27 cellular contexts compared by ENCODE assay signal in genomic region chr17:11779906-11780305, GRCh38.
"Had no signal": no experiment of that assay in that cellular context is flagged by ENCODE, and none has a peak within 500 bp of the region (broad histone marks: within the 10 kb centered on the region; RNA-seq: fewer than 3 reads in every experiment).

No MANE protein-coding gene starts in this region.

- H3K4me3 ChIP-seq: cardiac muscle cell, SK-N-MC had no signal

- H3K27ac Mint-ChIP-seq: activated CD4-positive, alpha-beta memory T cell treated with anti-CD3 and anti-CD28 coated beads for 36 hours; activated CD4-positive, alpha-beta T cell treated with anti-CD3 and anti-CD28 coated beads, Interleukin-2, amount 10 ng/mL, durations not matched to agents 7 days and 5 days; activated naive CD8-positive, alpha-beta T cell; brain; T-cell had no signal

- H3K4me1 Mint-ChIP-seq: activated CD4-positive, alpha-beta T cell treated with anti-CD3 and anti-CD28 coated beads, Interleukin-2, amount 10 ng/mL, durations not matched to agents 7 days and 5 days; T-cell had no signal

- H3K27me3 Mint-ChIP-seq: activated CD4-positive, alpha-beta memory T cell treated with anti-CD3 and anti-CD28 coated beads for 36 hours; activated CD4-positive, alpha-beta T cell treated with anti-CD3 and anti-CD28 coated beads, Interleukin-2, amount 10 ng/mL, durations not matched to agents 7 days and 5 days; T-cell had no signal

- H3K27ac ChIP-seq: cardiac muscle cell, SK-N-MC, VCaP had no signal

- H3K4me3 Mint-ChIP-seq: activated CD4-positive, alpha-beta memory T cell treated with anti-CD3 and anti-CD28 coated beads for 36 hours; activated CD4-positive, alpha-beta T cell treated with anti-CD3 and anti-CD28 coated beads, Interleukin-2, amount 10 ng/mL, durations not matched to agents 7 days and 5 days; activated naive CD8-positive, alpha-beta T cell; activated T-cell treated with anti-CD3 and anti-CD28 coated beads, Interleukin-2, amount 50 U/mL, for 4 hours; brain; T-cell had no signal

- H3K9me3 Mint-ChIP-seq: activated T-cell treated with anti-CD3 and anti-CD28 coated beads, Interleukin-2, amount 50 U/mL, for 4 hours had no signal

- ATAC-seq: activated T-cell treated with anti-CD3 and anti-CD28 coated beads, Interleukin-2, amount 50 U/mL, for 4 hours; Right ventricle myocardium inferior; T-cell had no signal

- H3K27me3 ChIP-seq: cardiac muscle cell had no signal

- DNase-seq: activated CD4-positive, alpha-beta memory T cell treated with anti-CD3 and anti-CD28 coated beads for 36 hours; activated CD4-positive, alpha-beta T cell treated with anti-CD3 and anti-CD28 coated beads, Interleukin-2, amount 10 ng/mL, durations not matched to agents 7 days and 5 days; activated CD4-positive, CD25-positive, alpha-beta regulatory T cell; activated CD8-positive, alpha-beta memory T cell treated with anti-CD3 and anti-CD28 coated beads for 24 hours; activated effector memory CD4-positive, alpha-beta T cell treated with anti-CD3 and anti-CD28 coated beads, Interleukin-2, amount 50 U/mL, for 16 hours; activated naive CD4-positive, alpha-beta T cell treated with Interleukin-2 at 50 U/mL for 16 hours; activated T-cell treated with anti-CD3 and anti-CD28 coated beads, Interleukin-2, amount 50 U/mL, for 4 hours; amygdala; KG1; NCI-H1092; NCI-H1417; NCI-H1694; NCI-H2029; NCI-H2107; NCI-H2171 treated with DMSO at 0.1 percent for 48 hours; NCI-H226; NCI-H526; NCI-H82; T-cell; T-helper 2 cell; T1000 had no signal

- H3K36me3 ChIP-seq: cardiac muscle cell had no signal

- H3K36me3 Mint-ChIP-seq: activated CD4-positive, alpha-beta memory T cell treated with anti-CD3 and anti-CD28 coated beads for 36 hours; activated naive CD8-positive, alpha-beta T cell; brain; T-cell had no signal
